ENCODE assay signal across 25 cellular contexts in the genomic region with DNA sequence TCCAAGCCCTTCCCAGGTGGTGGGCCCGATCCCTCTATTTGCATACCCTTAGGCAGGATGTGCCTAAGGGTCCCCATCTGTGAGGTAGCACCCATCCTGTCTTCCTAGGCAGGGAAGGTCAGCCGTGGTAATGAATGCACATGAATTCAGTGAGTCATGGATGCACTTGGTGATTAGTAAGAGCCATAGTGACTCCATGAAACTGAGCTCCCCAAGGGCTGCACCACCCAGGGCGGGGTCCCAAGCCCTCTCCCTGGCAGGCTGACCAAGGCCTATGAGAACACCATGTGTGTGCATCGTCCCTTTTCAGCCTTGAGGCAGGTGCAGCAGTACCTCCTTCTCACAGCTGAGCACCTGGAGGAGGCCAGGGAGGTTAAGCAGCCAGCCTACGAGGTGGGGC. TPM values are rescaled to one million over a fixed set of nuclear protein-coding genes. Genes with fewer than 3 reads are reported as not detected.
DNase-seq lines count a peak whose midpoint lies in the region; ATAC-seq and TF ChIP-seq lines count a peak whose summit lies in the region.
"Had no signal": no experiment of that assay in that cellular context is flagged by ENCODE, and none has a peak within 500 bp of the region (broad histone marks: within the 10 kb centered on the region; RNA-seq: fewer than 3 reads in every experiment).

No MANE protein-coding gene starts in this region.

- no peak overlapping the region for H2AK5ac ChIP-seq in IMR-90 (ENCODE audit: low read depth, low read length)

- intact Hi-C loops in activated CD4-positive, alpha-beta memory T cell treated with anti-CD3 and anti-CD28 coated beads for 36 hours (cut with micrococcal nuclease) = no loop called here
- intact Hi-C loops in IMR-90 (cut with micrococcal nuclease) = no loop called here

- peaks cover 1% of the 10 kb centered on the region for H3K36me3 Mint-ChIP-seq in activated CD4-positive, alpha-beta memory T cell treated with anti-CD3 and anti-CD28 coated beads for 36 hours
- H3K36me3 Mint-ChIP-seq in activated CD4-positive, alpha-beta memory T cell treated with anti-CD3 and anti-CD28 coated beads, Interleukin-2, amount 10 ng/mL, durations not matched to agents 7 days and 5 days (ENCODE audit: low read depth) = peaks cover 20% of the 10 kb centered on the region

- TF ChIP-seq CTCF in IMR-90 (conservative IDR thresholded peaks at IDR 0.05; ENCODE audit: low read depth, low read length) = no peak
- TF ChIP-seq CTCF in epithelial cell of esophagus (IDR thresholded peaks at IDR 0.05; ENCODE audit: insufficient read depth, low read depth, low read length, missing control alignments) = no peak
- TF ChIP-seq CTCF in osteoblast (IDR thresholded peaks at IDR 0.05; ENCODE audit: extremely low read depth, low read depth, low read length) = no peak

- no peaks in the 10 kb centered on the region for H3K27me3 Mint-ChIP-seq in activated CD4-positive, alpha-beta memory T cell treated with anti-CD3 and anti-CD28 coated beads for 36 hours
- H3K27me3 Mint-ChIP-seq in activated CD4-positive, alpha-beta memory T cell treated with anti-CD3 and anti-CD28 coated beads, Interleukin-2, amount 10 ng/mL, durations not matched to agents 7 days and 5 days = no peaks in the 10 kb centered on the region

- no peak overlapping the region for H2BK5ac ChIP-seq in IMR-90 (ENCODE audit: low read depth, low read length, poor library complexity, severe bottlenecking)

- H3K4me2 ChIP-seq in IMR-90 (ENCODE audit: low read depth, low read length) (no peak overlapping the region), osteoblast (ENCODE audit: insufficient read depth, low read length) (no peak overlapping the region)
- H3K4me2 ChIP-seq: BLaER1 treated with 17β-estradiol and CSF1 and Interleukin-3, amounts not matched to agents 10 nM and 100 nM had no signal

- peak overlapping the region; percentile 84 for H2AK9ac ChIP-seq in IMR-90 (replicated peaks; ENCODE audit: low read depth, low read length, poor library complexity)

- no peaks in the 10 kb centered on the region for H3K4me1 Mint-ChIP-seq in activated CD4-positive, alpha-beta memory T cell treated with anti-CD3 and anti-CD28 coated beads for 36 hours (ENCODE audit: low read depth)
- H3K4me1 Mint-ChIP-seq in activated CD4-positive, alpha-beta memory T cell treated with anti-CD3 and anti-CD28 coated beads, Interleukin-2, amount 10 ng/mL, durations not matched to agents 7 days and 5 days = peaks cover 10% of the 10 kb centered on the region

- peaks cover 10% of the 10 kb centered on the region; the same call in 1 of the 2 replicates for H3K9me1 ChIP-seq in IMR-90 (ENCODE audit: insufficient read depth, low read length)

- WGBS in IMR-90 (ENCODE audit: extremely low coverage in 2 of 2, insufficient read length in 1 of 2), 2 experiments = no CpG with 5 or more reads among the region's 5 CpGs

- no peaks in the 10 kb centered on the region for H3K9me3 Mint-ChIP-seq in activated CD4-positive, alpha-beta memory T cell treated with anti-CD3 and anti-CD28 coated beads for 36 hours
- H3K9me3 Mint-ChIP-seq in activated CD4-positive, alpha-beta memory T cell treated with anti-CD3 and anti-CD28 coated beads, Interleukin-2, amount 10 ng/mL, durations not matched to agents 7 days and 5 days = no peaks in the 10 kb centered on the region
- H3K9me3 Mint-ChIP-seq: activated T-helper 1 cell treated with anti-CD3 and anti-CD28 coated beads, Interleukin-12 subunit alpha, Interleukin-12 subunit beta, Interleukin-2, Interleukin-4 antibody, amounts not matched to agents 30 ng/mL and 10 ng/mL and 1 ng/mL, durations not matched to agents 14 hours and 24 hours and 36 hours; nephron progenitor cell had no signal

- POLR2A ChIA-PET in activated CD4-positive, alpha-beta memory T cell treated with anti-CD3 and anti-CD28 coated beads for 36 hours (lab: Charles Lee) = no interaction called here
- POLR2A ChIA-PET in activated CD4-positive, alpha-beta memory T cell treated with anti-CD3 and anti-CD28 coated beads, Interleukin-2, amount 10 ng/mL, durations not matched to agents 7 days and 5 days (lab: Charles Lee) = interaction anchor here (1.5 to 1.6 kb wide), 2 partner anchors 10 to 12 kb away, joined by 5 to 8 read pairs; no protein-coding TSS in a partner anchor
- POLR2A ChIA-PET in IMR-90 (lab: Charles Lee; ENCODE audit: unreplicated experiment) = no interaction called here

- no peak overlapping the region for H3K56ac ChIP-seq in IMR-90 (ENCODE audit: extremely low read depth, insufficient read depth, low read length)

- H3K4me1 ChIP-seq in IMR-90 (ENCODE audit: control insufficient read depth, insufficient read depth, low read length) = peaks cover 10% of the 10 kb centered on the region; the same call in 1 of the 2 replicates
- H3K4me1 ChIP-seq in osteoblast (ENCODE audit: insufficient read depth, low read length) = no peaks in the 10 kb centered on the region
- H3K4me1 ChIP-seq: vagina had no signal

- no peak overlapping the region for H3K14ac ChIP-seq in IMR-90 (replicated peaks; ENCODE audit: low read depth, low read length)

- H4K91ac ChIP-seq in IMR-90 (ENCODE audit: insufficient read depth, low read depth, low read length) = no peak overlapping the region

- peaks cover 18 to 65% of the 10 kb centered on the region in 2 experiments for H3K79me1 ChIP-seq in IMR-90 (ENCODE audit: low read depth in 1 of 2, low read length in 2 of 2)

- no peaks in the 10 kb centered on the region for H3K9me3 ChIP-seq in IMR-90 (ENCODE audit: control insufficient read depth, insufficient read depth, low read length)
- H3K9me3 ChIP-seq in osteoblast (ENCODE audit: low read depth, low read length) = no peaks in the 10 kb centered on the region
- H3K9me3 ChIP-seq: adrenal gland; BLaER1 treated with 17β-estradiol and CSF1 and Interleukin-3, amounts not matched to agents 10 nM and 100 nM; psoas muscle; spleen; vagina had no signal

- H2AFZ ChIP-seq in IMR-90 (replicated peaks; ENCODE audit: low read length, poor library complexity) = peak overlapping the region; percentile 51
- no peak overlapping the region for H2AFZ ChIP-seq in osteoblast (ENCODE audit: low read length)

- no peak overlapping the region for H3K9ac ChIP-seq in IMR-90 (ENCODE audit: low read depth, low read length)

- H3K27ac ChIP-seq in IMR-90 (ENCODE audit: insufficient read depth, low read length) (no peak overlapping the region), osteoblast (ENCODE audit: low read depth, low read length) (no peak overlapping the region)
- H3K27ac ChIP-seq: cardiac muscle cell, psoas muscle, spleen, vagina, WERI-Rb-1 had no signal

- no peak for TF ChIP-seq POLR2A in IMR-90 (IDR thresholded peaks at IDR 0.05; ENCODE audit: low read depth, low read length)

- H3K27ac Mint-ChIP-seq in activated CD4-positive, alpha-beta memory T cell treated with anti-CD3 and anti-CD28 coated beads for 36 hours = peak overlapping the region; percentile 28
- H3K27ac Mint-ChIP-seq in activated CD4-positive, alpha-beta memory T cell treated with anti-CD3 and anti-CD28 coated beads, Interleukin-2, amount 10 ng/mL, durations not matched to agents 7 days and 5 days = no peak overlapping the region
- H3K27ac Mint-ChIP-seq: activated T-helper 1 cell treated with anti-CD3 and anti-CD28 coated beads, Interleukin-12 subunit alpha, Interleukin-12 subunit beta, Interleukin-2, Interleukin-4 antibody, amounts not matched to agents 30 ng/mL and 10 ng/mL and 1 ng/mL, durations not matched to agents 14 hours and 24 hours and 36 hours; nephron progenitor cell had no signal

- peaks cover 58% of the 10 kb centered on the region for H3K36me3 ChIP-seq in IMR-90 (ENCODE audit: control insufficient read depth, insufficient read depth, low read length)
- H3K36me3 ChIP-seq in osteoblast (ENCODE audit: insufficient read depth, low read length) = peaks cover 41% of the 10 kb centered on the region

- no peak overlapping the region for H4K8ac ChIP-seq in IMR-90 (ENCODE audit: low read depth in 2 of 2, low read length in 2 of 2)

- peak; percentile 44; the same call in 1 of the 2 replicates for ATAC-seq in IMR-90 (ENCODE audit: low read depth)
- no peak for ATAC-seq in HG03432 (IDR thresholded peaks at IDR 0.05; ENCODE audit: unreplicated experiment)
- ATAC-seq in HG02759 (IDR thresholded peaks at IDR 0.05; ENCODE audit: unreplicated experiment) = no peak
- ATAC-seq: HCT116, psoas muscle had no signal

- H3K18ac ChIP-seq in IMR-90 (ENCODE audit: low read depth, low read length) = no peak overlapping the region

- no peak overlapping the region for H3K4me3 ChIP-seq in IMR-90 (ENCODE audit: insufficient read depth, low read depth, low read length)
- H3K4me3 ChIP-seq in epithelial cell of esophagus (ENCODE audit: low read length) = no peak overlapping the region
- no peak overlapping the region for H3K4me3 ChIP-seq in osteoblast (ENCODE audit: insufficient read depth, low read length)
- H3K4me3 ChIP-seq: adrenal gland; BLaER1 treated with 17β-estradiol and CSF1 and Interleukin-3, amounts not matched to agents 10 nM and 100 nM; cardiac muscle cell; psoas muscle; spleen; vagina had no signal

- no TSS peak for BruUV-seq in IMR-90 (replicated peaks; lab: Mats Ljungman, UMichigan)

- H4K20me1 ChIP-seq in IMR-90 (ENCODE audit: insufficient read depth, low read length) (peaks cover 62% of the 10 kb centered on the region), osteoblast (ENCODE audit: insufficient read depth, low read length) (peaks cover 27% of the 10 kb centered on the region)

- H3K23ac ChIP-seq in IMR-90 (ENCODE audit: low read depth, low read length) = no peak overlapping the region

- CTCF ChIA-PET in activated CD4-positive, alpha-beta memory T cell treated with anti-CD3 and anti-CD28 coated beads for 36 hours (lab: Charles Lee) = interaction anchor here (1.2 to 5.2 kb wide), 2 partner anchors 9 to 10 kb away, joined by 5 to 37 read pairs; no protein-coding TSS in a partner anchor
- CTCF ChIA-PET in activated CD4-positive, alpha-beta memory T cell treated with anti-CD3 and anti-CD28 coated beads, Interleukin-2, amount 10 ng/mL, durations not matched to agents 7 days and 5 days (lab: Charles Lee) = interaction anchor here (0.9 to 5.7 kb wide), 3 partner anchors 9 to 13 kb away, joined by 3 to 21 read pairs (median 3); no protein-coding TSS in a partner anchor
- CTCF ChIA-PET in IMR-90 (lab: Yijun Ruan, JAX) = no interaction called here

- no peak for DNase-seq in activated CD4-positive, alpha-beta memory T cell treated with anti-CD3 and anti-CD28 coated beads for 36 hours
- DNase-seq in activated CD4-positive, alpha-beta memory T cell treated with anti-CD3 and anti-CD28 coated beads, Interleukin-2, amount 10 ng/mL, durations not matched to agents 7 days and 5 days = no peak
- DNase-seq in IMR-90 = peak; percentile 53
- peak; percentile 77 for DNase-seq in epithelial cell of esophagus (ENCODE audit: low read depth)
- peak; percentile 98 for DNase-seq in osteoblast (ENCODE audit: insufficient read length, low spot score, missing footprints)
- no peak for DNase-seq in NK-92 treated with Interleukin-12 subunit alpha and Interleukin-12 subunit beta, amount 100 ng/mL, for 24 hours (lab: John Stamatoyannopoulos, UW)
- DNase-seq: dermis blood vessel endothelial cell, GF-D8, Kasumi-1, NCI-H1105, NCI-H2081, nephron progenitor cell, psoas muscle, SHP77 treated with DMSO at 0.1 percent for 48 hours, spleen, T-helper 1 cell, WERI-Rb-1 had no signal

- H3K4ac ChIP-seq in IMR-90 (ENCODE audit: low read depth, low read length) = no peak overlapping the region

- no peak overlapping the region for H2BK20ac ChIP-seq in IMR-90 (ENCODE audit: low read depth, low read length)

- no peak overlapping the region for H3K4me3 Mint-ChIP-seq in activated CD4-positive, alpha-beta memory T cell treated with anti-CD3 and anti-CD28 coated beads for 36 hours
- H3K4me3 Mint-ChIP-seq in activated CD4-positive, alpha-beta memory T cell treated with anti-CD3 and anti-CD28 coated beads, Interleukin-2, amount 10 ng/mL, durations not matched to agents 7 days and 5 days = no peak overlapping the region
- H3K4me3 Mint-ChIP-seq: activated T-helper 1 cell treated with anti-CD3 and anti-CD28 coated beads, Interleukin-12 subunit alpha, Interleukin-12 subunit beta, Interleukin-2, Interleukin-4 antibody, amounts not matched to agents 30 ng/mL and 10 ng/mL and 1 ng/mL, durations not matched to agents 14 hours and 24 hours and 36 hours; nephron progenitor cell had no signal

- no peak for TF ChIP-seq RAD21 in IMR-90 (IDR thresholded peaks at IDR 0.05; ENCODE audit: low read length)

- peaks cover 10% of the 10 kb centered on the region for H3K79me2 ChIP-seq in osteoblast (ENCODE audit: insufficient read depth, low read length)

- dilution Hi-C loops in IMR-90 (cut with HindIII; ENCODE audit: low sequenced_read_pairs, unreplicated experiment) = no loop called here

- in situ Hi-C loops in IMR-90 (cut with MboI; ENCODE audit: low sequenced_read_pairs) = no loop called here

- no peak overlapping the region for H2BK15ac ChIP-seq in IMR-90 (ENCODE audit: low read depth, low read length)

- no peak overlapping the region for H2BK120ac ChIP-seq in IMR-90 (ENCODE audit: low read depth, low read length)

- H3K27me3 ChIP-seq in IMR-90 (ENCODE audit: control insufficient read depth, insufficient read depth, low read length) (no peaks in the 10 kb centered on the region), osteoblast (ENCODE audit: insufficient read depth, low read length) (no peaks in the 10 kb centered on the region)
- H3K27me3 ChIP-seq: adrenal gland; BLaER1 treated with 17β-estradiol and CSF1 and Interleukin-3, amounts not matched to agents 10 nM and 100 nM; cardiac muscle cell; spleen; vagina had no signal

- no peak overlapping the region for H4K5ac ChIP-seq in IMR-90 (ENCODE audit: low read depth, low read length)

RNA-seq across cellular contexts. Expression of gene SUSD2, which starts 15.6 kb away (rescaled TPM):
- total RNA-seq in activated CD4-positive, alpha-beta memory T cell treated with anti-CD3 and anti-CD28 coated beads for 36 hours = under 1 TPM; 0.19 to 0.22 TPM
- under 1 TPM; 0.23 to 0.63 TPM for total RNA-seq in activated CD4-positive, alpha-beta memory T cell treated with anti-CD3 and anti-CD28 coated beads, Interleukin-2, amount 10 ng/mL, durations not matched to agents 7 days and 5 days
- total RNA-seq in IMR-90 (2012; rRNA removed) = 0.18 and 0.28 TPM in 2 replicates
- 1.6 and 2.4 TPM in 2 replicates for polyA plus RNA-seq in IMR-90 (2012; rRNA removed)
- 1.1 and 1.9 TPM in 2 replicates for polyA plus RNA-seq in IMR-90 (2012; cell fraction: cytosol; rRNA removed)
- polyA plus RNA-seq in IMR-90 (2012; cell fraction: nucleus; rRNA removed; ENCODE audit: low replicate concordance) = 1.9 and 4.1 TPM in 2 replicates
- total RNA-seq in osteoblast = 0.72 and 2.4 TPM in 2 replicates

Comparison
In these comparisons a context has a peak if more than half of its experiments do, and no peak if none do; other contexts are left out.
1. DNase-seq: peak in IMR-90 (single experiment), epithelial cell of esophagus (single experiment) and osteoblast (single experiment); none in activated CD4-positive, alpha-beta memory T cell treated with anti-CD3 and anti-CD28 coated beads for 36 hours (single experiment), activated CD4-positive, alpha-beta memory T cell treated with anti-CD3 and anti-CD28 coated beads, Interleukin-2, amount 10 ng/mL, durations not matched to agents 7 days and 5 days (single experiment) and NK-92 treated with Interleukin-12 subunit alpha and Interleukin-12 subunit beta, amount 100 ng/mL, for 24 hours (single experiment).